Comparison of ENCODE assay signal across 8 cellular contexts in the genomic region with DNA sequence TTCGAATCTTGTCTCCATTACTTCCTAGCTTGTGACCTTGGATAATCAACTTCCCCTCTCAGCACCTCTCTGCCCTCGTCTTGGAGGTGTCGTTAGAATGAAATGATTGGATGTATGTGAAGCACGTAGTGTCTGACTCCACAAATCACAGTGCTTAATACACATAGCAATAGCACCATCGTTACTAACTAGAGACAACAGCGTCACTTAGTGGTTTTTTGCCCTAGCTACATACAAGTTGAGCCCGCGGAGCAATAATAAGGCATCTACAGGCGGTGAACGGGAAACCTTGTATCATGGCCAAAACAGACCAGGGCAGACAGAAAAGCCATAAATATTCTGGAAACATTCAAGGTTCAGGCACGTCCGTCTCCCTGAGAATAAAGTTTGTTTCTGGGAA.
DNase-seq lines count a peak whose midpoint lies in the region; ATAC-seq and TF ChIP-seq lines count a peak whose summit lies in the region.

No MANE protein-coding gene starts in this region.

- intact Hi-C loops in IMR-90 (cut with micrococcal nuclease): no loop called here

- H3K36me3 ChIP-seq in IMR-90 (ENCODE audit: control insufficient read depth, insufficient read depth, low read length): no peaks in the 10 kb centered on the region
- no peaks in the 10 kb centered on the region for H3K36me3 ChIP-seq in SK-N-MC (ENCODE audit: insufficient read depth, low read length)

- no peak overlapping the region for H2BK20ac ChIP-seq in IMR-90 (ENCODE audit: low read depth, low read length)

- DNase-seq in Ammon's horn (ENCODE audit: low spot score) (peak; percentile 54), IMR-90 (peak; percentile 10), SK-N-MC (ENCODE audit: low read depth, low spot score) (peak; percentile 6), iPS DF 4.7 (ENCODE audit: extremely low read depth, low spot score) (peak; percentile 49), NCI-H2171 (lab: John Stamatoyannopoulos, UW) (no peak)
- no peak for DNase-seq in NK-92 treated with Interleukin-12 subunit alpha and Interleukin-12 subunit beta, amount 100 ng/mL, for 24 hours (lab: John Stamatoyannopoulos, UW)

- no peaks in the 10 kb centered on the region for H3K4me1 ChIP-seq in IMR-90 (ENCODE audit: control insufficient read depth, insufficient read depth, low read length)

- 25% methylated on average over 4 of the region's 12 CpGs; no CpG with 5 or more reads in 1 of the 2 experiments for WGBS in IMR-90 (ENCODE audit: extremely low coverage in 2 of 2, insufficient read length in 1 of 2), 2 experiments

- CTCF ChIA-PET in IMR-90 (lab: Yijun Ruan, JAX): no interaction called here

- TF ChIP-seq CTCF in IMR-90 (conservative IDR thresholded peaks at IDR 0.05; ENCODE audit: low read depth, low read length): peak; percentile 22; the same call in 1 of the 2 replicates

- no peak overlapping the region for H4K5ac ChIP-seq in IMR-90 (ENCODE audit: low read depth, low read length)

- H2BK15ac ChIP-seq in IMR-90 (ENCODE audit: low read depth, low read length): no peak overlapping the region

- TF ChIP-seq POLR2A in IMR-90 (IDR thresholded peaks at IDR 0.05; ENCODE audit: low read depth, low read length): no peak

- H4K91ac ChIP-seq in IMR-90 (ENCODE audit: insufficient read depth, low read depth, low read length): no peak overlapping the region

- no peak overlapping the region for H2BK120ac ChIP-seq in IMR-90 (ENCODE audit: low read depth, low read length)

- H4K8ac ChIP-seq in IMR-90 (ENCODE audit: low read depth in 2 of 2, low read length in 2 of 2): no peak overlapping the region

- dilution Hi-C loops in IMR-90 (cut with HindIII; ENCODE audit: low sequenced_read_pairs, unreplicated experiment): no loop called here

- in situ Hi-C loops in IMR-90 (cut with MboI; ENCODE audit: low sequenced_read_pairs): no loop called here

- no peak overlapping the region for H3K27ac ChIP-seq in IMR-90 (ENCODE audit: insufficient read depth, low read length)
- no peak overlapping the region for H3K27ac ChIP-seq in SK-N-MC

- no peak overlapping the region for H3K56ac ChIP-seq in IMR-90 (ENCODE audit: extremely low read depth, insufficient read depth, low read length)

- no peaks in the 10 kb centered on the region for H3K27me3 ChIP-seq in IMR-90 (ENCODE audit: control insufficient read depth, insufficient read depth, low read length)

- H3K79me1 ChIP-seq in IMR-90 (ENCODE audit: low read depth in 1 of 2, low read length in 2 of 2): no peaks in the 10 kb centered on the region

- H4K20me1 ChIP-seq in IMR-90 (ENCODE audit: insufficient read depth, low read length): no peaks in the 10 kb centered on the region

- BruUV-seq in IMR-90 (replicated peaks; lab: Mats Ljungman, UMichigan): no TSS peak

- H2AK5ac ChIP-seq in IMR-90 (ENCODE audit: low read depth, low read length): no peak overlapping the region

- H3K4me2 ChIP-seq in IMR-90 (ENCODE audit: low read depth, low read length): no peak overlapping the region

- no peak overlapping the region for H3K4ac ChIP-seq in IMR-90 (ENCODE audit: low read depth, low read length)

- H2BK5ac ChIP-seq in IMR-90 (ENCODE audit: low read depth, low read length, poor library complexity, severe bottlenecking): no peak overlapping the region

- H3K9me1 ChIP-seq in IMR-90 (ENCODE audit: insufficient read depth, low read length): no peaks in the 10 kb centered on the region

- no peak overlapping the region for H3K18ac ChIP-seq in IMR-90 (ENCODE audit: low read depth, low read length)

- H3K9ac ChIP-seq in IMR-90 (ENCODE audit: low read depth, low read length) (no peak overlapping the region), SK-N-MC (ENCODE audit: insufficient read length) (no peak overlapping the region)

- POLR2A ChIA-PET in IMR-90 (lab: Charles Lee; ENCODE audit: unreplicated experiment): no interaction called here

- no peak overlapping the region for H3K4me3 ChIP-seq in IMR-90 (ENCODE audit: insufficient read depth, low read depth, low read length)
- H3K4me3 ChIP-seq in SK-N-MC: no peak overlapping the region

- H2AK9ac ChIP-seq in IMR-90 (replicated peaks; ENCODE audit: low read depth, low read length, poor library complexity): no peak overlapping the region

- no peak overlapping the region for H3K23ac ChIP-seq in IMR-90 (ENCODE audit: low read depth, low read length)

- H2AFZ ChIP-seq in IMR-90 (replicated peaks; ENCODE audit: low read length, poor library complexity): no peak overlapping the region

- H3K9me3 ChIP-seq in IMR-90 (ENCODE audit: control insufficient read depth, insufficient read depth, low read length) (no peaks in the 10 kb centered on the region), SK-N-MC (ENCODE audit: low read depth, low read length) (no peaks in the 10 kb centered on the region)

- H3K14ac ChIP-seq in IMR-90 (replicated peaks; ENCODE audit: low read depth, low read length): no peak overlapping the region

- no peak for TF ChIP-seq RAD21 in IMR-90 (IDR thresholded peaks at IDR 0.05; ENCODE audit: low read length)

- ATAC-seq in IMR-90 (ENCODE audit: low read depth) (no peak), GM21717 (IDR thresholded peaks at IDR 0.05; ENCODE audit: unreplicated experiment) (no peak), HG02884 (IDR thresholded peaks at IDR 0.05; ENCODE audit: unreplicated experiment) (no peak)

TF ChIP-seq in IMR-90, 13 proteins besides CTCF, POLR2A, EP300 and RAD21:
- TF ChIP-seq CEBPB (IDR thresholded peaks at IDR 0.05; ENCODE audit: low read depth, low read length): no peak
- TF ChIP-seq RCOR1 (IDR thresholded peaks at IDR 0.05; ENCODE audit: insufficient replicate concordance, low read length): no peak
- TF ChIP-seq RFX5 (IDR thresholded peaks at IDR 0.05; ENCODE audit: low read depth, low read length): no peak
- no peak for TF ChIP-seq CHD1 (IDR thresholded peaks at IDR 0.05; ENCODE audit: low read depth, low read length)
- TF ChIP-seq MAFK (IDR thresholded peaks at IDR 0.05; ENCODE audit: low read depth, low read length): no peak
- TF ChIP-seq, protein P1, sequence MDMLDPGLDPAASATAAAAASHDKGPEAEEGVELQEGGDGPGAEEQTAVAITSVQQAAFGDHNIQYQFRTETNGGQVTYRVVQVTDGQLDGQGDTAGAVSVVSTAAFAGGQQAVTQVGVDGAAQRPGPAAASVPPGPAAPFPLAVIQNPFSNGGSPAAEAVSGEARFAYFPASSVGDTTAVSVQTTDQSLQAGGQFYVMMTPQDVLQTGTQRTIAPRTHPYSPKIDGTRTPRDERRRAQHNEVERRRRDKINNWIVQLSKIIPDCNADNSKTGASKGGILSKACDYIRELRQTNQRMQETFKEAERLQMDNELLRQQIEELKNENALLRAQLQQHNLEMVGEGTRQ (IDR thresholded peaks at IDR 0.05; ENCODE audit: low read depth, low read length): no peak
- no peak for TF ChIP-seq MXI1 (IDR thresholded peaks at IDR 0.05; ENCODE audit: borderline replicate concordance, low read depth, low read length)
- no peak for TF ChIP-seq FOS (IDR thresholded peaks at IDR 0.05; ENCODE audit: low read depth, low read length)
- TF ChIP-seq NFE2L2 (IDR thresholded peaks at IDR 0.05; ENCODE audit: low read depth, low read length): no peak
- no peak for TF ChIP-seq SMC3 (IDR thresholded peaks at IDR 0.05; ENCODE audit: low read depth, low read length)
- TF ChIP-seq BHLHE40 (IDR thresholded peaks at IDR 0.05; ENCODE audit: low read depth, low read length): no peak
- TF ChIP-seq, protein P2, sequence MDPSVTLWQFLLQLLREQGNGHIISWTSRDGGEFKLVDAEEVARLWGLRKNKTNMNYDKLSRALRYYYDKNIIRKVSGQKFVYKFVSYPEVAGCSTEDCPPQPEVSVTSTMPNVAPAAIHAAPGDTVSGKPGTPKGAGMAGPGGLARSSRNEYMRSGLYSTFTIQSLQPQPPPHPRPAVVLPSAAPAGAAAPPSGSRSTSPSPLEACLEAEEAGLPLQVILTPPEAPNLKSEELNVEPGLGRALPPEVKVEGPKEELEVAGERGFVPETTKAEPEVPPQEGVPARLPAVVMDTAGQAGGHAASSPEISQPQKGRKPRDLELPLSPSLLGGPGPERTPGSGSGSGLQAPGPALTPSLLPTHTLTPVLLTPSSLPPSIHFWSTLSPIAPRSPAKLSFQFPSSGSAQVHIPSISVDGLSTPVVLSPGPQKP (IDR thresholded peaks at IDR 0.05; ENCODE audit: borderline replicate concordance, low read depth, low read length): no peak
- TF ChIP-seq MAZ (IDR thresholded peaks at IDR 0.05; ENCODE audit: borderline replicate concordance, low read depth, low read length): no peak

Comparison
In these comparisons a context has a peak if more than half of its experiments do, and no peak if none do; other contexts are left out.
1. DNase-seq: peak in Ammon's horn (single experiment), IMR-90 (single experiment), SK-N-MC (single experiment) and iPS DF 4.7 (single experiment); none in NK-92 treated with Interleukin-12 subunit alpha and Interleukin-12 subunit beta, amount 100 ng/mL, for 24 hours (single experiment) and NCI-H2171 (single experiment).